Comparison of ENCODE assay signal across 1 cellular context in the genomic region with DNA sequence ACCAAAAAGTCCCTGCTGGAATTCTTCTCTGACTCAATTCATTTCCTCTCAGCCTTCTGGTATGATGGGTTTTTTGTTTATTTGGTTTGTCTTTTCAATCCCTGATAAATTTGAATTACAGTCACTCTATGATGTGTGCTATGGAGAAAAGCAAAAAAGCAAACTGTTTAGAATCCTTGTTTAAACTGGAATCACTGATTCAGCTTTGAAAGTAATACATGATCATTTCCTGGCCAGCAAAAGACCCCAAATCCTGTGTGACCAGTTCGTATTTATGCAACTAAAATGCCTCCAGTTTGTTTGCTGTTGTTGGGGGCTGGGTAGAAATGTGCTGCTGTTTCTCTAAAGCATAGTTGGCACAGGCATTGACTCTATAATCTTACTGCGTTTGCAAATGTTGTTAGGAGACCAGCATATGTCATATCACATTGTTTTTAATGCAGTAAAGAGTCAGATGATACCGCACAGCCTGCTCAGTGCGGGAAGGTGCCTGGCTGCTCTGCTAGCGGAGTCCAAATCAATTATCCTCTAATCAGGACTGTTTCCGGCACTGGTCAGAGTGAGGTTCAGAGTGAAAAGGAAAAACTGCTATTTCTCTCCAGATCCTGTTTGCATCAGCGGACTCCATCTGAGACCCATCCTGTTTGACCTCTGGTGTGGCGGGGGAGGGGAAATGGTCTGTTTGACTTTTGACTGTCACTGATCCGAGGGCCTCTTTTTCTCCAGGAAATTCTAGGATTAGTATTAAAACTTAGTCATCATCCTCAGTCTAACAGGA.
TF ChIP-seq lines count a peak whose summit lies in the region.

No MANE protein-coding gene starts in this region.

TF ChIP-seq in HepG2, 621 proteins besides CTCF, POLR2A, EP300 and RAD21 (continued from another document and continues in another):
- TF ChIP-seq, protein P1, sequence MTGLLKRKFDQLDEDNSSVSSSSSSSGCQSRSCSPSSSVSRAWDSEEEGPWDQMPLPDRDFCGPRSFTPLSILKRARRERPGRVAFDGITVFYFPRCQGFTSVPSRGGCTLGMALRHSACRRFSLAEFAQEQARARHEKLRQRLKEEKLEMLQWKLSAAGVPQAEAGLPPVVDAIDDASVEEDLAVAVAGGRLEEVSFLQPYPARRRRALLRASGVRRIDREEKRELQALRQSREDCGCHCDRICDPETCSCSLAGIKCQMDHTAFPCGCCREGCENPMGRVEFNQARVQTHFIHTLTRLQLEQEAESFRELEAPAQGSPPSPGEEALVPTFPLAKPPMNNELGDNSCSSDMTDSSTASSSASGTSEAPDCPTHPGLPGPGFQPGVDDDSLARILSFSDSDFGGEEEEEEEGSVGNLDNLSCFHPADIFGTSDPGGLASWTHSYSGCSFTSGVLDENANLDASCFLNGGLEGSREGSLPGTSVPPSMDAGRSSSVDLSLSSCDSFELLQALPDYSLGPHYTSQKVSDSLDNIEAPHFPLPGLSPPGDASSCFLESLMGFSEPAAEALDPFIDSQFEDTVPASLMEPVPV (CRISPR knock-in tag; IDR thresholded peaks at IDR 0.05) = 0 out of 2 replicates have a peak, but pooled peaks have one; percentile 48
- TF ChIP-seq ZMYM4 (CRISPR knock-in tag; IDR thresholded peaks at IDR 0.05) (peak; percentile 48; the same call in 1 of the 2 replicates), SP5 (CRISPR knock-in tag; IDR thresholded peaks at IDR 0.05; ENCODE audit: borderline replicate concordance, low read depth) (peak; percentile 48; the same call in 1 of the 2 replicates), ZNF790 (CRISPR knock-in tag; IDR thresholded peaks at IDR 0.05; ENCODE audit: borderline replicate concordance) (peak; percentile 51; the same call in 1 of the 2 replicates), FOXJ3 (CRISPR knock-in tag; IDR thresholded peaks at IDR 0.05; ENCODE audit: borderline replicate concordance) (peak; percentile 13; the same call in 1 of the 2 replicates), ZNF33A (CRISPR knock-in tag; IDR thresholded peaks at IDR 0.05; ENCODE audit: borderline replicate concordance) (no peak), HNF4G (IDR thresholded peaks at IDR 0.05; ENCODE audit: borderline replicate concordance, low read depth, low read length) (peak; percentile 36; the same call in 1 of the 2 replicates), HNF4G (CRISPR knock-in tag; IDR thresholded peaks at IDR 0.05; ENCODE audit: borderline replicate concordance, low read depth) (no peak), ZBTB3 (CRISPR knock-in tag; IDR thresholded peaks at IDR 0.05; ENCODE audit: borderline replicate concordance, low read depth) (no peak), NFIB (CRISPR knock-in tag; IDR thresholded peaks at IDR 0.05; ENCODE audit: borderline replicate concordance) (no peak), GATAD1 (CRISPR knock-in tag; IDR thresholded peaks at IDR 0.05) (0 out of 2 replicates have a peak, but pooled peaks have one; percentile 25), TSC22D2 (CRISPR knock-in tag; IDR thresholded peaks at IDR 0.05; ENCODE audit: borderline replicate concordance) (no peak), SALL1 (CRISPR knock-in tag; IDR thresholded peaks at IDR 0.05) (peak; percentile 83), TBX2 (CRISPR knock-in tag; IDR thresholded peaks at IDR 0.05; ENCODE audit: borderline replicate concordance) (peak; percentile 32; the same call in 1 of the 2 replicates), ZFP36 (IDR thresholded peaks at IDR 0.05; ENCODE audit: borderline replicate concordance, low read depth, low read length, partially characterized antibody) (no peak), MEIS2 (CRISPR knock-in tag; IDR thresholded peaks at IDR 0.05) (peak; percentile 36; the same call in 1 of the 2 replicates), TARDBP (CRISPR knock-in tag; IDR thresholded peaks at IDR 0.05) (peak; percentile 63), HMG20B (CRISPR knock-in tag; conservative IDR thresholded peaks at IDR 0.05) (no peak), POGZ (CRISPR knock-in tag; IDR thresholded peaks at IDR 0.05) (peak; percentile 48; the same call in 1 of the 2 replicates), ZNF501 (CRISPR knock-in tag; IDR thresholded peaks at IDR 0.05) (0 out of 2 replicates have a peak, but pooled peaks have one; percentile 37), PITX1 (CRISPR knock-in tag; IDR thresholded peaks at IDR 0.05) (peak; percentile 19; the same call in 1 of the 2 replicates)
- TF ChIP-seq, protein P2, sequence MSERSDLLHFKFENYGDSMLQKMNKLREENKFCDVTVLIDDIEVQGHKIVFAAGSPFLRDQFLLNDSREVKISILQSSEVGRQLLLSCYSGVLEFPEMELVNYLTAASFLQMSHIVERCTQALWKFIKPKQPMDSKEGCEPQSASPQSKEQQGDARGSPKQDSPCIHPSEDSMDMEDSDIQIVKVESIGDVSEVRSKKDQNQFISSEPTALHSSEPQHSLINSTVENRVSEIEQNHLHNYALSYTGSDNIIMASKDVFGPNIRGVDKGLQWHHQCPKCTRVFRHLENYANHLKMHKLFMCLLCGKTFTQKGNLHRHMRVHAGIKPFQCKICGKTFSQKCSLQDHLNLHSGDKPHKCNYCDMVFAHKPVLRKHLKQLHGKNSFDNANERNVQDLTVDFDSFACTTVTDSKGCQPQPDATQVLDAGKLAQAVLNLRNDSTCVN (CRISPR knock-in tag; IDR thresholded peaks at IDR 0.05; ENCODE audit: borderline replicate concordance) = peak; percentile 61; the same call in 1 of the 2 replicates
- TF ChIP-seq, protein P3, sequence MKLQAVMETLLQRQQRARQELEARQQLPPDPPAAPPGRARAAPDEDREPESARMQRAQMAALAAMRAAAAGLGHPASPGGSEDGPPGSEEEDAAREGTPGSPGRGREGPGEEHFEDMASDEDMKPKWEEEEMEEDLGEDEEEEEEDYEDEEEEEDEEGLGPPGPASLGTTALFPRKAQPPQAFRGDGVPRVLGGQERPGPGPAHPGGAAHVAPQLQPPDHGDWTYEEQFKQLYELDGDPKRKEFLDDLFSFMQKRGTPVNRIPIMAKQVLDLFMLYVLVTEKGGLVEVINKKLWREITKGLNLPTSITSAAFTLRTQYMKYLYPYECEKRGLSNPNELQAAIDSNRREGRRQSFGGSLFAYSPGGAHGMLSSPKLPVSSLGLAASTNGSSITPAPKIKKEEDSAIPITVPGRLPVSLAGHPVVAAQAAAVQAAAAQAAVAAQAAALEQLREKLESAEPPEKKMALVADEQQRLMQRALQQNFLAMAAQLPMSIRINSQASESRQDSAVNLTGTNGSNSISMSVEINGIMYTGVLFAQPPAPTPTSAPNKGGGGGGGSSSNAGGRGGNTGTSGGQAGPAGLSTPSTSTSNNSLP (IDR thresholded peaks at IDR 0.05; ENCODE audit: low read depth, low read length) = peak; percentile 53; the same call in 1 of the 2 replicates
- TF ChIP-seq, protein P4, sequence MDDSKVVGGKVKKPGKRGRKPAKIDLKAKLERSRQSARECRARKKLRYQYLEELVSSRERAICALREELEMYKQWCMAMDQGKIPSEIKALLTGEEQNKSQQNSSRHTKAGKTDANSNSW (CRISPR knock-in tag; IDR thresholded peaks at IDR 0.05; ENCODE audit: borderline replicate concordance) = no peak
- TF ChIP-seq, protein P5, sequence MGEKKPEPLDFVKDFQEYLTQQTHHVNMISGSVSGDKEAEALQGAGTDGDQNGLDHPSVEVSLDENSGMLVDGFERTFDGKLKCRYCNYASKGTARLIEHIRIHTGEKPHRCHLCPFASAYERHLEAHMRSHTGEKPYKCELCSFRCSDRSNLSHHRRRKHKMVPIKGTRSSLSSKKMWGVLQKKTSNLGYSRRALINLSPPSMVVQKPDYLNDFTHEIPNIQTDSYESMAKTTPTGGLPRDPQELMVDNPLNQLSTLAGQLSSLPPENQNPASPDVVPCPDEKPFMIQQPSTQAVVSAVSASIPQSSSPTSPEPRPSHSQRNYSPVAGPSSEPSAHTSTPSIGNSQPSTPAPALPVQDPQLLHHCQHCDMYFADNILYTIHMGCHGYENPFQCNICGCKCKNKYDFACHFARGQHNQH (CRISPR knock-in tag; IDR thresholded peaks at IDR 0.05) = peak; percentile 40; the same call in 1 of the 2 replicates
- TF ChIP-seq, protein P6, sequence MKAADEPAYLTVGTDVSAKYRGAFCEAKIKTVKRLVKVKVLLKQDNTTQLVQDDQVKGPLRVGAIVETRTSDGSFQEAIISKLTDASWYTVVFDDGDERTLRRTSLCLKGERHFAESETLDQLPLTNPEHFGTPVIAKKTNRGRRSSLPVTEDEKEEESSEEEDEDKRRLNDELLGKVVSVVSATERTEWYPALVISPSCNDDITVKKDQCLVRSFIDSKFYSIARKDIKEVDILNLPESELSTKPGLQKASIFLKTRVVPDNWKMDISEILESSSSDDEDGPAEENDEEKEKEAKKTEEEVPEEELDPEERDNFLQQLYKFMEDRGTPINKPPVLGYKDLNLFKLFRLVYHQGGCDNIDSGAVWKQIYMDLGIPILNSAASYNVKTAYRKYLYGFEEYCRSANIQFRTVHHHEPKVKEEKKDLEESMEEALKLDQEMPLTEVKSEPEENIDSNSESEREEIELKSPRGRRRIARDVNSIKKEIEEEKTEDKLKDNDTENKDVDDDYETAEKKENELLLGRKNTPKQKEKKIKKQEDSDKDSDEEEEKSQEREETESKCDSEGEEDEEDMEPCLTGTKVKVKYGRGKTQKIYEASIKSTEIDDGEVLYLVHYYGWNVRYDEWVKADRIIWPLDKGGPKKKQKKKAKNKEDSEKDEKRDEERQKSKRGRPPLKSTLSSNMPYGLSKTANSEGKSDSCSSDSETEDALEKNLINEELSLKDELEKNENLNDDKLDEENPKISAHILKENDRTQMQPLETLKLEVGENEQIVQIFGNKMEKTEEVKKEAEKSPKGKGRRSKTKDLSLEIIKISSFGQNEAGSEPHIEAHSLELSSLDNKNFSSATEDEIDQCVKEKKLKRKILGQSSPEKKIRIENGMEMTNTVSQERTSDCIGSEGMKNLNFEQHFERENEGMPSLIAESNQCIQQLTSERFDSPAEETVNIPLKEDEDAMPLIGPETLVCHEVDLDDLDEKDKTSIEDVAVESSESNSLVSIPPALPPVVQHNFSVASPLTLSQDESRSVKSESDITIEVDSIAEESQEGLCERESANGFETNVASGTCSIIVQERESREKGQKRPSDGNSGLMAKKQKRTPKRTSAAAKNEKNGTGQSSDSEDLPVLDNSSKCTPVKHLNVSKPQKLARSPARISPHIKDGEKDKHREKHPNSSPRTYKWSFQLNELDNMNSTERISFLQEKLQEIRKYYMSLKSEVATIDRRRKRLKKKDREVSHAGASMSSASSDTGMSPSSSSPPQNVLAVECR (CRISPR knock-in tag; IDR thresholded peaks at IDR 0.05; ENCODE audit: borderline replicate concordance) = peak; percentile 42; the same call in 1 of the 2 replicates
- TF ChIP-seq, protein P7, sequence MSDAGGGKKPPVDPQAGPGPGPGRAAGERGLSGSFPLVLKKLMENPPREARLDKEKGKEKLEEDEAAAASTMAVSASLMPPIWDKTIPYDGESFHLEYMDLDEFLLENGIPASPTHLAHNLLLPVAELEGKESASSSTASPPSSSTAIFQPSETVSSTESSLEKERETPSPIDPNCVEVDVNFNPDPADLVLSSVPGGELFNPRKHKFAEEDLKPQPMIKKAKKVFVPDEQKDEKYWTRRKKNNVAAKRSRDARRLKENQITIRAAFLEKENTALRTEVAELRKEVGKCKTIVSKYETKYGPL (CRISPR knock-in tag; IDR thresholded peaks at IDR 0.05) = no peak
- TF ChIP-seq, protein P8, sequence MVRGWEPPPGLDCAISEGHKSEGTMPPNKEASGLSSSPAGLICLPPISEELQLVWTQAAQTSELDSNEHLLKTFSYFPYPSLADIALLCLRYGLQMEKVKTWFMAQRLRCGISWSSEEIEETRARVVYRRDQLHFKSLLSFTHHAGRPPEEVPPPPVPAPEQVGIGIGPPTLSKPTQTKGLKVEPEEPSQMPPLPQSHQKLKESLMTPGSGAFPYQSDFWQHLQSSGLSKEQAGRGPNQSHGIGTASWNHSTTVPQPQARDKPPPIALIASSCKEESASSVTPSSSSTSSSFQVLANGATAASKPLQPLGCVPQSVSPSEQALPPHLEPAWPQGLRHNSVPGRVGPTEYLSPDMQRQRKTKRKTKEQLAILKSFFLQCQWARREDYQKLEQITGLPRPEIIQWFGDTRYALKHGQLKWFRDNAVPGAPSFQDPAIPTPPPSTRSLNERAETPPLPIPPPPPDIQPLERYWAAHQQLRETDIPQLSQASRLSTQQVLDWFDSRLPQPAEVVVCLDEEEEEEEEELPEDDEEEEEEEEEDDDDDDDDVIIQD (CRISPR knock-in tag; IDR thresholded peaks at IDR 0.05; ENCODE audit: low read depth) = peak; percentile 36; the same call in 1 of the 2 replicates
- TF ChIP-seq, protein P9, sequence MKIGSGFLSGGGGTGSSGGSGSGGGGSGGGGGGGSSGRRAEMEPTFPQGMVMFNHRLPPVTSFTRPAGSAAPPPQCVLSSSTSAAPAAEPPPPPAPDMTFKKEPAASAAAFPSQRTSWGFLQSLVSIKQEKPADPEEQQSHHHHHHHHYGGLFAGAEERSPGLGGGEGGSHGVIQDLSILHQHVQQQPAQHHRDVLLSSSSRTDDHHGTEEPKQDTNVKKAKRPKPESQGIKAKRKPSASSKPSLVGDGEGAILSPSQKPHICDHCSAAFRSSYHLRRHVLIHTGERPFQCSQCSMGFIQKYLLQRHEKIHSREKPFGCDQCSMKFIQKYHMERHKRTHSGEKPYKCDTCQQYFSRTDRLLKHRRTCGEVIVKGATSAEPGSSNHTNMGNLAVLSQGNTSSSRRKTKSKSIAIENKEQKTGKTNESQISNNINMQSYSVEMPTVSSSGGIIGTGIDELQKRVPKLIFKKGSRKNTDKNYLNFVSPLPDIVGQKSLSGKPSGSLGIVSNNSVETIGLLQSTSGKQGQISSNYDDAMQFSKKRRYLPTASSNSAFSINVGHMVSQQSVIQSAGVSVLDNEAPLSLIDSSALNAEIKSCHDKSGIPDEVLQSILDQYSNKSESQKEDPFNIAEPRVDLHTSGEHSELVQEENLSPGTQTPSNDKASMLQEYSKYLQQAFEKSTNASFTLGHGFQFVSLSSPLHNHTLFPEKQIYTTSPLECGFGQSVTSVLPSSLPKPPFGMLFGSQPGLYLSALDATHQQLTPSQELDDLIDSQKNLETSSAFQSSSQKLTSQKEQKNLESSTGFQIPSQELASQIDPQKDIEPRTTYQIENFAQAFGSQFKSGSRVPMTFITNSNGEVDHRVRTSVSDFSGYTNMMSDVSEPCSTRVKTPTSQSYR (CRISPR knock-in tag; IDR thresholded peaks at IDR 0.05; ENCODE audit: borderline replicate concordance) = peak; percentile 89
- TF ChIP-seq, protein P10, sequence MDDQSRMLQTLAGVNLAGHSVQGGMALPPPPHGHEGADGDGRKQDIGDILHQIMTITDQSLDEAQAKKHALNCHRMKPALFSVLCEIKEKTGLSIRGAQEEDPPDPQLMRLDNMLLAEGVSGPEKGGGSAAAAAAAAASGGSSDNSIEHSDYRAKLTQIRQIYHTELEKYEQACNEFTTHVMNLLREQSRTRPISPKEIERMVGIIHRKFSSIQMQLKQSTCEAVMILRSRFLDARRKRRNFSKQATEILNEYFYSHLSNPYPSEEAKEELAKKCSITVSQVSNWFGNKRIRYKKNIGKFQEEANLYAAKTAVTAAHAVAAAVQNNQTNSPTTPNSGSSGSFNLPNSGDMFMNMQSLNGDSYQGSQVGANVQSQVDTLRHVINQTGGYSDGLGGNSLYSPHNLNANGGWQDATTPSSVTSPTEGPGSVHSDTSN (CRISPR knock-in tag; IDR thresholded peaks at IDR 0.05; ENCODE audit: borderline replicate concordance) = no peak
